In genomic region chr5:124614836-124615235, GRCh38 we compare ENCODE assay signal across 8 cellular contexts.
"Had no signal": no experiment of that assay in that cellular context is flagged by ENCODE, and none has a peak within 500 bp of the region (broad histone marks: within the 10 kb centered on the region; RNA-seq: fewer than 3 reads in every experiment).

No MANE protein-coding gene starts in this region.

- H3K4me1 ChIP-seq: HAP-1 had no signal

- H3K36me3 ChIP-seq: HAP-1 had no signal

- H3K27ac ChIP-seq: GM23248, KMS-11 had no signal

- H3K9me3 ChIP-seq: HAP-1 had no signal

- DNase-seq: GOT3, H7, KBM-7 had no signal

- H3K4me3 ChIP-seq: GM23248, HAP-1 had no signal

- H3K27me3 Mint-ChIP-seq: IgD-negative memory B cell had no signal

- H3K27ac Mint-ChIP-seq: IgD-negative memory B cell had no signal

- ATAC-seq: HCT116 had no signal
